In genomic region chr7:122768827-122769226, GRCh38 we compare ENCODE assay signal across 32 cellular contexts.
"Had no signal": no experiment of that assay in that cellular context is flagged by ENCODE, and none has a peak within 500 bp of the region (broad histone marks: within the 10 kb centered on the region; RNA-seq: fewer than 3 reads in every experiment).

No MANE protein-coding gene starts in this region.

- H3K27ac Mint-ChIP-seq: activated CD4-positive, alpha-beta memory T cell treated with anti-CD3 and anti-CD28 coated beads, Interleukin-2, amount 10 ng/mL, durations not matched to agents 7 days and 5 days; activated CD8-positive, alpha-beta memory T cell treated with anti-CD3 and anti-CD28 coated beads, Interleukin-2, amount 10 ng/mL, durations not matched to agents 7 days and 5 days; activated naive CD8-positive, alpha-beta T cell treated with anti-CD3 and anti-CD28 coated beads for 36 hours had no signal

- ATAC-seq: activated CD8-positive, alpha-beta memory T cell treated with anti-CD3 and anti-CD28 coated beads, Interleukin-2, amount 10 ng/mL, durations not matched to agents 7 days and 5 days; PC-3 had no signal

- H3K27me3 ChIP-seq: cardiac muscle cell had no signal

- H3K4me3 Mint-ChIP-seq: activated CD4-positive, alpha-beta memory T cell treated with anti-CD3 and anti-CD28 coated beads, Interleukin-2, amount 10 ng/mL, durations not matched to agents 7 days and 5 days; activated CD8-positive, alpha-beta memory T cell treated with anti-CD3 and anti-CD28 coated beads, Interleukin-2, amount 10 ng/mL, durations not matched to agents 7 days and 5 days; activated naive CD8-positive, alpha-beta T cell treated with anti-CD3 and anti-CD28 coated beads for 36 hours; central memory CD8-positive, alpha-beta T cell had no signal

- DNase-seq: activated CD4-positive, alpha-beta memory T cell treated with anti-CD3 and anti-CD28 coated beads, Interleukin-2, amount 10 ng/mL, durations not matched to agents 7 days and 5 days; activated CD4-positive, alpha-beta T cell treated with anti-CD3 and anti-CD28 coated beads for 1 hour; activated CD4-positive, alpha-beta T cell treated with anti-CD3 and anti-CD28 coated beads for 48 hours; activated CD4-positive, CD25-positive, alpha-beta regulatory T cell; activated CD8-positive, alpha-beta memory T cell treated with anti-CD3 and anti-CD28 coated beads for 24 hours; activated CD8-positive, alpha-beta memory T cell treated with anti-CD3 and anti-CD28 coated beads, Interleukin-2, amount 10 ng/mL, durations not matched to agents 7 days and 5 days; activated CD8-positive, alpha-beta memory T cell treated with anti-CD3 and anti-CD28 coated beads, Interleukin-2, amount 50 U/mL, for 48 hours; activated effector memory CD4-positive, alpha-beta T cell treated with anti-CD3 and anti-CD28 coated beads, Interleukin-2, amount 50 U/mL, for 16 hours; activated naive CD4-positive, alpha-beta T cell; activated naive CD4-positive, alpha-beta T cell treated with anti-CD3 and anti-CD28 coated beads, Interleukin-2, amount 50 U/mL, for 16 hours; activated naive CD8-positive, alpha-beta T cell treated with anti-CD3 and anti-CD28 coated beads for 36 hours; activated T-cell treated with anti-CD3 and anti-CD28 coated beads, Interleukin-2, amount 50 U/mL, for 48 hours; amniotic stem cell; aorta; MM.1S; MV-4-11; NCI-H1092; NCI-H1436 treated with DMSO at 0.1 percent for 48 hours; NCI-H1694 treated with DMSO at 0.1 percent for 48 hours; NCI-H2029; NCI-H226; NCI-H446 treated with DMSO at 0.1 percent for 48 hours; NCI-H524; PC-3; Right ventricle myocardium superior; T1000; WERI-Rb-1 had no signal

- H3K4me1 Mint-ChIP-seq: activated CD4-positive, alpha-beta memory T cell treated with anti-CD3 and anti-CD28 coated beads, Interleukin-2, amount 10 ng/mL, durations not matched to agents 7 days and 5 days; activated CD8-positive, alpha-beta memory T cell treated with anti-CD3 and anti-CD28 coated beads, Interleukin-2, amount 10 ng/mL, durations not matched to agents 7 days and 5 days; activated naive CD8-positive, alpha-beta T cell treated with anti-CD3 and anti-CD28 coated beads for 36 hours; central memory CD8-positive, alpha-beta T cell had no signal

- H3K4me3 ChIP-seq: cardiac muscle cell, SK-N-MC had no signal

- H3K36me3 Mint-ChIP-seq: activated CD8-positive, alpha-beta memory T cell treated with anti-CD3 and anti-CD28 coated beads, Interleukin-2, amount 10 ng/mL, durations not matched to agents 7 days and 5 days; activated naive CD8-positive, alpha-beta T cell treated with anti-CD3 and anti-CD28 coated beads for 36 hours had no signal

- H3K27ac ChIP-seq: cardiac muscle cell, KMS-11, SK-N-MC, WERI-Rb-1 had no signal

- H3K36me3 ChIP-seq: cardiac muscle cell, WERI-Rb-1 had no signal

- H3K9ac ChIP-seq: KMS-11 had no signal

- H3K27me3 Mint-ChIP-seq: activated CD4-positive, alpha-beta memory T cell treated with anti-CD3 and anti-CD28 coated beads, Interleukin-2, amount 10 ng/mL, durations not matched to agents 7 days and 5 days; activated CD8-positive, alpha-beta memory T cell treated with anti-CD3 and anti-CD28 coated beads, Interleukin-2, amount 10 ng/mL, durations not matched to agents 7 days and 5 days; activated naive CD8-positive, alpha-beta T cell treated with anti-CD3 and anti-CD28 coated beads for 36 hours; central memory CD8-positive, alpha-beta T cell had no signal

- H3K4me2 ChIP-seq: KMS-11 had no signal

- H3K9me3 Mint-ChIP-seq: activated naive CD8-positive, alpha-beta T cell treated with anti-CD3 and anti-CD28 coated beads for 36 hours had no signal

- FAIRE-seq: RCC 7860 had no signal
